ENCODE assay signal across 28 cellular contexts in the genomic region with DNA sequence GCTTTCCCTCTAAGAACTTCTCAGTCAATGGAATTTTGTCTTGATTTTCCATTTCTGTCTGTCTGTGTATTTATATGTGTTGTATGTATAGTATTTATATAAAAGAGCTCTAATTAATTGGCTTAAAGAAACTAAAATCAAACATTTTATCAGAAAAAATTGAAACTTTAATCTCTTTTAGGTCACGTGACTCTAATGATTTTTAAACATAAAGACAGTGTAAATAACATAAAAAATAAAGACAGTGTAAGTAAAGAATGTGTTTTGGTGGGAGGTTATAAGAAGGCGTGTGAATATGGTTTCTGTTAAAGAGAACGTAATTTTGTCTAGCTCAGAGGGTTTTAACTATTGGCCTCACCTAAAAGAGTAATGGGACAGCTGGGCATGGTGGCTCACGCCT. TPM values are rescaled to one million over a fixed set of nuclear protein-coding genes. Genes with fewer than 3 reads are reported as not detected.
A peak's percentile ranks its signal among the peaks of the same experiment; 100 is the strongest.
DNase-seq lines count a peak whose midpoint lies in the region; ATAC-seq and TF ChIP-seq lines count a peak whose summit lies in the region.
"Had no signal": no experiment of that assay in that cellular context is flagged by ENCODE, and none has a peak within 500 bp of the region (broad histone marks: within the 10 kb centered on the region; RNA-seq: fewer than 3 reads in every experiment).

No MANE protein-coding gene starts in this region.

- H3K36me3 Mint-ChIP-seq in activated T-cell treated with anti-CD3 and anti-CD28 coated beads, Interleukin-2, amount 50 U/mL, for 24 hours (ENCODE audit: low read depth), result peaks cover 63% of the 10 kb centered on the region
- peaks cover 2 to 64% (median 4%) of the 10 kb centered on the region in 3 donors for H3K36me3 Mint-ChIP-seq in CD8-positive, alpha-beta memory T cell
- peaks cover 88% of the 10 kb centered on the region for H3K36me3 Mint-ChIP-seq in activated naive CD8-positive, alpha-beta T cell treated with anti-CD3 and anti-CD28 coated beads, Interleukin-2, amount 50 U/mL, for 24 hours (ENCODE audit: low read depth)
- peaks cover 6% of the 10 kb centered on the region for H3K36me3 Mint-ChIP-seq in natural killer cell treated with Interleukin-12 subunit alpha and Interleukin-12 subunit beta and Interleukin-15 and Interleukin-18, amount 100 ng/mL, for 72 hours
- no peaks in the 10 kb centered on the region for H3K36me3 Mint-ChIP-seq in mesothelial cell of epicardium
- H3K36me3 Mint-ChIP-seq: memory B cell had no signal

- H3K36me3 ChIP-seq in CD8-positive, alpha-beta memory T cell (ENCODE audit: insufficient read depth, low read length), result no peaks in the 10 kb centered on the region
- H3K36me3 ChIP-seq: breast epithelium, SJCRH30, thoracic aorta, vagina had no signal

- H3K4me3 ChIP-seq in CD8-positive, alpha-beta memory T cell (ENCODE audit: low read length), result no peak overlapping the region
- H3K4me3 ChIP-seq: breast epithelium, SJCRH30, thoracic aorta, vagina had no signal

- POLR2A ChIA-PET in CD8-positive, alpha-beta memory T cell (lab: Charles Lee), result interaction anchor here (0.6 to 1.2 kb wide), 3 partner anchors 14 to 30 kb away, joined by 3 read pairs; partner anchors contain the start of gene MPZL3

- no peaks in the 10 kb centered on the region for H3K9me3 ChIP-seq in CD8-positive, alpha-beta memory T cell (ENCODE audit: low read length)
- H3K9me3 ChIP-seq: breast epithelium, esophagus squamous epithelium, SJCRH30, thoracic aorta, vagina had no signal

- no peak for ATAC-seq in activated naive CD8-positive, alpha-beta T cell treated with anti-CD3 and anti-CD28 coated beads, Interleukin-2, amount 50 U/mL, for 24 hours
- ATAC-seq in natural killer cell treated with Interleukin-12 subunit alpha and Interleukin-12 subunit beta and Interleukin-15 and Interleukin-18, amount 100 ng/mL, for 72 hours, result no peak
- ATAC-seq in HG02885 (IDR thresholded peaks at IDR 0.05; ENCODE audit: poor library complexity, unreplicated experiment) (no peak), GM21515 (IDR thresholded peaks at IDR 0.05; ENCODE audit: unreplicated experiment) (no peak)
- ATAC-seq: left cardiac atrium; stimulated activated effector memory CD8-positive, alpha-beta T cell treated with anti-CD3 and anti-CD28 coated beads, Interleukin-12 subunit alpha, Interleukin-12 subunit beta, amount 100 ng/mL, for 72 hours had no signal

- TF ChIP-seq CTCF in mesothelial cell of epicardium (IDR thresholded peaks at IDR 0.05; ENCODE audit: unreplicated experiment), result no peak

- H3K27me3 Mint-ChIP-seq in activated T-cell treated with anti-CD3 and anti-CD28 coated beads, Interleukin-2, amount 50 U/mL, for 24 hours, result no peaks in the 10 kb centered on the region
- H3K27me3 Mint-ChIP-seq in CD8-positive, alpha-beta memory T cell, result no peaks in the 10 kb centered on the region
- no peaks in the 10 kb centered on the region for H3K27me3 Mint-ChIP-seq in activated naive CD8-positive, alpha-beta T cell treated with anti-CD3 and anti-CD28 coated beads, Interleukin-2, amount 50 U/mL, for 24 hours
- H3K27me3 Mint-ChIP-seq in natural killer cell treated with Interleukin-12 subunit alpha and Interleukin-12 subunit beta and Interleukin-15 and Interleukin-18, amount 100 ng/mL, for 72 hours, result peaks cover 0 to 17% of the 10 kb centered on the region in 2 donors
- H3K27me3 Mint-ChIP-seq in mesothelial cell of epicardium (ENCODE audit: low read depth), result peaks cover 66% of the 10 kb centered on the region

- CTCF ChIA-PET in CD8-positive, alpha-beta memory T cell (lab: Charles Lee), result interaction anchor here (0.8 to 5.4 kb wide), 4 partner anchors 20 to 38 kb away, joined by 3 to 19 read pairs (median 6); no protein-coding TSS in a partner anchor

- H3K9me3 Mint-ChIP-seq in activated T-cell treated with anti-CD3 and anti-CD28 coated beads, Interleukin-2, amount 50 U/mL, for 24 hours, result peaks cover 14% of the 10 kb centered on the region
- no peaks in the 10 kb centered on the region for H3K9me3 Mint-ChIP-seq in CD8-positive, alpha-beta memory T cell
- peaks cover 11% of the 10 kb centered on the region for H3K9me3 Mint-ChIP-seq in activated naive CD8-positive, alpha-beta T cell treated with anti-CD3 and anti-CD28 coated beads, Interleukin-2, amount 50 U/mL, for 24 hours
- H3K9me3 Mint-ChIP-seq in natural killer cell treated with Interleukin-12 subunit alpha and Interleukin-12 subunit beta and Interleukin-15 and Interleukin-18, amount 100 ng/mL, for 72 hours, result no peaks in the 10 kb centered on the region
- H3K9me3 Mint-ChIP-seq in mesothelial cell of epicardium, result peaks cover 4% of the 10 kb centered on the region
- H3K9me3 Mint-ChIP-seq: H9; memory B cell; stimulated activated effector memory CD8-positive, alpha-beta T cell treated with anti-CD3 and anti-CD28 coated beads, Interleukin-12 subunit alpha, Interleukin-12 subunit beta, amount 100 ng/mL, for 72 hours had no signal

- DNase-seq in activated T-cell treated with anti-CD3 and anti-CD28 coated beads, Interleukin-2, amount 50 U/mL, for 24 hours, result no peak
- DNase-seq in activated T-cell treated with anti-CD3 and anti-CD28 coated beads, Interleukin-2, amount 50 U/mL, for 1 hour, result no peak
- DNase-seq in CD8-positive, alpha-beta memory T cell, result no peak
- no peak for DNase-seq in activated naive CD8-positive, alpha-beta T cell treated with anti-CD3 and anti-CD28 coated beads, Interleukin-2, amount 50 U/mL, for 24 hours
- no peak for DNase-seq in natural killer cell treated with Interleukin-12 subunit alpha and Interleukin-12 subunit beta and Interleukin-15 and Interleukin-18, amount 100 ng/mL, for 72 hours (ENCODE audit: low spot score)
- no peak for DNase-seq in mesothelial cell of epicardium (ENCODE audit: low spot score in 2 of 2, unreplicated experiment in 2 of 2)
- DNase-seq: activated CD4-positive, alpha-beta T cell treated with anti-CD3 and anti-CD28 coated beads, Interleukin-2, amount 50 U/mL, for 1 hour; amniotic stem cell; EL; esophagus squamous epithelium; H9; left cardiac atrium; NCI-H1694 treated with DMSO at 0.1 percent for 48 hours; NCI-H2171 treated with DMSO at 0.1 percent for 48 hours; NCI-H69; retina; SJCRH30; small intestine had no signal

- H3K27me3 ChIP-seq in CD8-positive, alpha-beta memory T cell (ENCODE audit: insufficient read depth, low read length, poor library complexity, severe bottlenecking), result no peaks in the 10 kb centered on the region
- H3K27me3 ChIP-seq: breast epithelium, SJCRH30, vagina had no signal

- H3K27ac Mint-ChIP-seq in activated T-cell treated with anti-CD3 and anti-CD28 coated beads, Interleukin-2, amount 50 U/mL, for 24 hours, result no peak overlapping the region
- peak overlapping the region in 7 of 8 donors; percentile 76 to 98 (median 93) for H3K27ac Mint-ChIP-seq in CD8-positive, alpha-beta memory T cell
- no peak overlapping the region for H3K27ac Mint-ChIP-seq in activated naive CD8-positive, alpha-beta T cell treated with anti-CD3 and anti-CD28 coated beads, Interleukin-2, amount 50 U/mL, for 24 hours
- peak overlapping the region; percentile 67 to 78 for H3K27ac Mint-ChIP-seq in natural killer cell treated with Interleukin-12 subunit alpha and Interleukin-12 subunit beta and Interleukin-15 and Interleukin-18, amount 100 ng/mL, for 72 hours
- no peak overlapping the region for H3K27ac Mint-ChIP-seq in mesothelial cell of epicardium
- H3K27ac Mint-ChIP-seq: H9; memory B cell; stimulated activated effector memory CD8-positive, alpha-beta T cell treated with anti-CD3 and anti-CD28 coated beads, Interleukin-12 subunit alpha, Interleukin-12 subunit beta, amount 100 ng/mL, for 72 hours had no signal

- H3K27ac ChIP-seq in CD8-positive, alpha-beta memory T cell (ENCODE audit: low read depth, low read length), result no peak overlapping the region
- H3K27ac ChIP-seq: BLaER1 treated with 17β-estradiol and CSF1 and Interleukin-3, amounts not matched to agents 10 nM and 100 nM; breast epithelium; esophagus squamous epithelium; SJCRH30; thoracic aorta; vagina had no signal

- H3K4me1 Mint-ChIP-seq in activated T-cell treated with anti-CD3 and anti-CD28 coated beads, Interleukin-2, amount 50 U/mL, for 24 hours (ENCODE audit: low read depth), result peaks cover 65% of the 10 kb centered on the region
- H3K4me1 Mint-ChIP-seq in CD8-positive, alpha-beta memory T cell, result peaks cover 0 to 86% (median 65%) of the 10 kb centered on the region in 3 donors
- H3K4me1 Mint-ChIP-seq in activated naive CD8-positive, alpha-beta T cell treated with anti-CD3 and anti-CD28 coated beads, Interleukin-2, amount 50 U/mL, for 24 hours, result peaks cover 65% of the 10 kb centered on the region
- H3K4me1 Mint-ChIP-seq in natural killer cell treated with Interleukin-12 subunit alpha and Interleukin-12 subunit beta and Interleukin-15 and Interleukin-18, amount 100 ng/mL, for 72 hours (ENCODE audit: low read depth in 2 of 2), result peaks cover 29 to 61% of the 10 kb centered on the region in 2 donors
- no peaks in the 10 kb centered on the region for H3K4me1 Mint-ChIP-seq in mesothelial cell of epicardium
- H3K4me1 Mint-ChIP-seq: H9 had no signal

- H3K4me3 Mint-ChIP-seq in activated T-cell treated with anti-CD3 and anti-CD28 coated beads, Interleukin-2, amount 50 U/mL, for 24 hours, result peak overlapping the region; percentile 85
- peak overlapping the region; percentile 69 to 94 (median 90) for H3K4me3 Mint-ChIP-seq in CD8-positive, alpha-beta memory T cell
- H3K4me3 Mint-ChIP-seq in activated naive CD8-positive, alpha-beta T cell treated with anti-CD3 and anti-CD28 coated beads, Interleukin-2, amount 50 U/mL, for 24 hours, result peak overlapping the region; percentile 92
- H3K4me3 Mint-ChIP-seq in natural killer cell treated with Interleukin-12 subunit alpha and Interleukin-12 subunit beta and Interleukin-15 and Interleukin-18, amount 100 ng/mL, for 72 hours, result no peak overlapping the region
- H3K4me3 Mint-ChIP-seq in mesothelial cell of epicardium, result no peak overlapping the region
- H3K4me3 Mint-ChIP-seq: H9; memory B cell; stimulated activated effector memory CD8-positive, alpha-beta T cell treated with anti-CD3 and anti-CD28 coated beads, Interleukin-12 subunit alpha, Interleukin-12 subunit beta, amount 100 ng/mL, for 72 hours had no signal

- peaks cover 85% of the 10 kb centered on the region for H3K4me1 ChIP-seq in CD8-positive, alpha-beta memory T cell (ENCODE audit: insufficient read depth, low read length)
- H3K4me1 ChIP-seq: breast epithelium, esophagus squamous epithelium, SJCRH30 had no signal

RNA-seq across cellular contexts. Expression of gene JAML, which starts 2.4 kb away (rescaled TPM):
- 100 to 1,000 TPM; 363 to 387 TPM for total RNA-seq in CD8-positive, alpha-beta memory T cell
- 210 TPM for polyA plus RNA-seq in CD8-positive, alpha-beta memory T cell
- total RNA-seq in natural killer cell treated with Interleukin-12 subunit alpha and Interleukin-12 subunit beta and Interleukin-15 and Interleukin-18, amount 100 ng/mL, for 72 hours, result 1 to 10 TPM; 1.4 to 8.5 TPM
- total RNA-seq in mesothelial cell of epicardium, result not detected in 3 replicates
- total RNA-seq: osteoblast, SJCRH30 had no signal

RNA-seq across cellular contexts. Expression of gene MPZL3, which starts 29.7 kb away (rescaled TPM):
- total RNA-seq in CD8-positive, alpha-beta memory T cell, result 100 to 1,000 TPM; 113 to 119 TPM
- 10.6 TPM for polyA plus RNA-seq in CD8-positive, alpha-beta memory T cell
- 10 to 100 TPM; 10.8 to 12.8 TPM for total RNA-seq in natural killer cell treated with Interleukin-12 subunit alpha and Interleukin-12 subunit beta and Interleukin-15 and Interleukin-18, amount 100 ng/mL, for 72 hours
- 5.0 to 5.7 TPM (median 5.2 TPM) in 3 replicates for total RNA-seq in mesothelial cell of epicardium

RNA-seq across cellular contexts. Expression of gene MPZL2, which starts 41.7 kb away (rescaled TPM):
- total RNA-seq in CD8-positive, alpha-beta memory T cell, result 1 to 10 TPM; 4.5 to 5.5 TPM
- polyA plus RNA-seq in CD8-positive, alpha-beta memory T cell, result 0.36 TPM
- total RNA-seq in natural killer cell treated with Interleukin-12 subunit alpha and Interleukin-12 subunit beta and Interleukin-15 and Interleukin-18, amount 100 ng/mL, for 72 hours, result under 1 TPM in 1 of 2 donors, not detected in 1; 0.45 TPM
- 32.3 to 36.9 TPM (median 32.8 TPM) in 3 replicates for total RNA-seq in mesothelial cell of epicardium
- total RNA-seq: osteoblast, SJCRH30 had no signal

RNA-seq across cellular contexts. Expression of gene SCN2B, which starts 46.0 kb away (rescaled TPM):
- total RNA-seq in CD8-positive, alpha-beta memory T cell, result not detected
- polyA plus RNA-seq in CD8-positive, alpha-beta memory T cell, result not detected
- total RNA-seq in natural killer cell treated with Interleukin-12 subunit alpha and Interleukin-12 subunit beta and Interleukin-15 and Interleukin-18, amount 100 ng/mL, for 72 hours, result not detected
- 2.3 to 2.5 TPM (median 2.4 TPM) in 3 replicates for total RNA-seq in mesothelial cell of epicardium
- total RNA-seq: H9; osteoblast; SJCRH30; T-helper 2 cell treated with Interferon-gamma antibody and Interleukin-4, amounts not matched to agents 100 ng/mL and 5 ng/mL, for 36 hours had no signal

Comparison
In these comparisons a context has a peak if more than half of its experiments do, and no peak if none do; other contexts are left out.
1. H3K27ac Mint-ChIP-seq: peak in CD8-positive, alpha-beta memory T cell (7 of 8) and natural killer cell treated with Interleukin-12 subunit alpha and Interleukin-12 subunit beta and Interleukin-15 and Interleukin-18, amount 100 ng/mL, for 72 hours (2 of 2); none in activated T-cell treated with anti-CD3 and anti-CD28 coated beads, Interleukin-2, amount 50 U/mL, for 24 hours (single experiment), activated naive CD8-positive, alpha-beta T cell treated with anti-CD3 and anti-CD28 coated beads, Interleukin-2, amount 50 U/mL, for 24 hours (single experiment) and mesothelial cell of epicardium (single experiment).
2. H3K4me3 Mint-ChIP-seq: peak in activated T-cell treated with anti-CD3 and anti-CD28 coated beads, Interleukin-2, amount 50 U/mL, for 24 hours (single experiment), CD8-positive, alpha-beta memory T cell (7 of 7) and activated naive CD8-positive, alpha-beta T cell treated with anti-CD3 and anti-CD28 coated beads, Interleukin-2, amount 50 U/mL, for 24 hours (single experiment); none in natural killer cell treated with Interleukin-12 subunit alpha and Interleukin-12 subunit beta and Interleukin-15 and Interleukin-18, amount 100 ng/mL, for 72 hours (single experiment) and mesothelial cell of epicardium (single experiment).
3. RNA of gene JAML, which starts 2.4 kb away (total RNA-seq): 363 to 387 TPM in CD8-positive, alpha-beta memory T cell; 1.4 to 8.5 TPM in natural killer cell treated with Interleukin-12 subunit alpha and Interleukin-12 subunit beta and Interleukin-15 and Interleukin-18, amount 100 ng/mL, for 72 hours and not detected in mesothelial cell of epicardium; every median in the first group is over 10 times any median in the second.
4. RNA of gene MPZL3, which starts 29.7 kb away (total RNA-seq): 113 to 119 TPM in CD8-positive, alpha-beta memory T cell; 10.8 to 12.8 TPM in natural killer cell treated with Interleukin-12 subunit alpha and Interleukin-12 subunit beta and Interleukin-15 and Interleukin-18, amount 100 ng/mL, for 72 hours and 5.0 to 5.7 TPM in mesothelial cell of epicardium; every median in the first group is over 4 times any median in the second.